ENCODE assay signal across 1 cellular context in the genomic region with DNA sequence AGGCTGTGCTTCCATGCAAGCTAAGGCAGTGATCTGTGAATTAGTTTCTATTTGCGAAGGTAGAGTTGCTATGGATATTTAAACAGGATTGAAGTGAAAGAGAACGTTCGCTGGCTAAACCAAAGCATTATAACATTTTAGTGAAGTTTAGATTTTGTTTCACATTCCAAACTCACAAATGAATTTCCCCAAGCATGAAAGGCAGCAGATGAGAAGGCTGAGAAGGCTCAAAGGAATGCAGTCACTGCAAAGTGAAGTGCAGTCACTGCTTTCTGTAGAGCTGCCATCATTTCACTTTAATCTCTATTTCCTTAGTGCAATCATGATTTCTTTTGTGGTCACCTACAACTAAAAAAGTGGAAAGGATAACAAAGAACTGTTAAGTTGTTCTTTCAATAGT.
TF ChIP-seq lines count a peak whose summit lies in the region.

No MANE protein-coding gene starts in this region.

TF ChIP-seq in GM23338, 12 proteins besides CTCF, POLR2A, EP300 and RAD21 (continued from another document):
- TF ChIP-seq, protein P1, sequence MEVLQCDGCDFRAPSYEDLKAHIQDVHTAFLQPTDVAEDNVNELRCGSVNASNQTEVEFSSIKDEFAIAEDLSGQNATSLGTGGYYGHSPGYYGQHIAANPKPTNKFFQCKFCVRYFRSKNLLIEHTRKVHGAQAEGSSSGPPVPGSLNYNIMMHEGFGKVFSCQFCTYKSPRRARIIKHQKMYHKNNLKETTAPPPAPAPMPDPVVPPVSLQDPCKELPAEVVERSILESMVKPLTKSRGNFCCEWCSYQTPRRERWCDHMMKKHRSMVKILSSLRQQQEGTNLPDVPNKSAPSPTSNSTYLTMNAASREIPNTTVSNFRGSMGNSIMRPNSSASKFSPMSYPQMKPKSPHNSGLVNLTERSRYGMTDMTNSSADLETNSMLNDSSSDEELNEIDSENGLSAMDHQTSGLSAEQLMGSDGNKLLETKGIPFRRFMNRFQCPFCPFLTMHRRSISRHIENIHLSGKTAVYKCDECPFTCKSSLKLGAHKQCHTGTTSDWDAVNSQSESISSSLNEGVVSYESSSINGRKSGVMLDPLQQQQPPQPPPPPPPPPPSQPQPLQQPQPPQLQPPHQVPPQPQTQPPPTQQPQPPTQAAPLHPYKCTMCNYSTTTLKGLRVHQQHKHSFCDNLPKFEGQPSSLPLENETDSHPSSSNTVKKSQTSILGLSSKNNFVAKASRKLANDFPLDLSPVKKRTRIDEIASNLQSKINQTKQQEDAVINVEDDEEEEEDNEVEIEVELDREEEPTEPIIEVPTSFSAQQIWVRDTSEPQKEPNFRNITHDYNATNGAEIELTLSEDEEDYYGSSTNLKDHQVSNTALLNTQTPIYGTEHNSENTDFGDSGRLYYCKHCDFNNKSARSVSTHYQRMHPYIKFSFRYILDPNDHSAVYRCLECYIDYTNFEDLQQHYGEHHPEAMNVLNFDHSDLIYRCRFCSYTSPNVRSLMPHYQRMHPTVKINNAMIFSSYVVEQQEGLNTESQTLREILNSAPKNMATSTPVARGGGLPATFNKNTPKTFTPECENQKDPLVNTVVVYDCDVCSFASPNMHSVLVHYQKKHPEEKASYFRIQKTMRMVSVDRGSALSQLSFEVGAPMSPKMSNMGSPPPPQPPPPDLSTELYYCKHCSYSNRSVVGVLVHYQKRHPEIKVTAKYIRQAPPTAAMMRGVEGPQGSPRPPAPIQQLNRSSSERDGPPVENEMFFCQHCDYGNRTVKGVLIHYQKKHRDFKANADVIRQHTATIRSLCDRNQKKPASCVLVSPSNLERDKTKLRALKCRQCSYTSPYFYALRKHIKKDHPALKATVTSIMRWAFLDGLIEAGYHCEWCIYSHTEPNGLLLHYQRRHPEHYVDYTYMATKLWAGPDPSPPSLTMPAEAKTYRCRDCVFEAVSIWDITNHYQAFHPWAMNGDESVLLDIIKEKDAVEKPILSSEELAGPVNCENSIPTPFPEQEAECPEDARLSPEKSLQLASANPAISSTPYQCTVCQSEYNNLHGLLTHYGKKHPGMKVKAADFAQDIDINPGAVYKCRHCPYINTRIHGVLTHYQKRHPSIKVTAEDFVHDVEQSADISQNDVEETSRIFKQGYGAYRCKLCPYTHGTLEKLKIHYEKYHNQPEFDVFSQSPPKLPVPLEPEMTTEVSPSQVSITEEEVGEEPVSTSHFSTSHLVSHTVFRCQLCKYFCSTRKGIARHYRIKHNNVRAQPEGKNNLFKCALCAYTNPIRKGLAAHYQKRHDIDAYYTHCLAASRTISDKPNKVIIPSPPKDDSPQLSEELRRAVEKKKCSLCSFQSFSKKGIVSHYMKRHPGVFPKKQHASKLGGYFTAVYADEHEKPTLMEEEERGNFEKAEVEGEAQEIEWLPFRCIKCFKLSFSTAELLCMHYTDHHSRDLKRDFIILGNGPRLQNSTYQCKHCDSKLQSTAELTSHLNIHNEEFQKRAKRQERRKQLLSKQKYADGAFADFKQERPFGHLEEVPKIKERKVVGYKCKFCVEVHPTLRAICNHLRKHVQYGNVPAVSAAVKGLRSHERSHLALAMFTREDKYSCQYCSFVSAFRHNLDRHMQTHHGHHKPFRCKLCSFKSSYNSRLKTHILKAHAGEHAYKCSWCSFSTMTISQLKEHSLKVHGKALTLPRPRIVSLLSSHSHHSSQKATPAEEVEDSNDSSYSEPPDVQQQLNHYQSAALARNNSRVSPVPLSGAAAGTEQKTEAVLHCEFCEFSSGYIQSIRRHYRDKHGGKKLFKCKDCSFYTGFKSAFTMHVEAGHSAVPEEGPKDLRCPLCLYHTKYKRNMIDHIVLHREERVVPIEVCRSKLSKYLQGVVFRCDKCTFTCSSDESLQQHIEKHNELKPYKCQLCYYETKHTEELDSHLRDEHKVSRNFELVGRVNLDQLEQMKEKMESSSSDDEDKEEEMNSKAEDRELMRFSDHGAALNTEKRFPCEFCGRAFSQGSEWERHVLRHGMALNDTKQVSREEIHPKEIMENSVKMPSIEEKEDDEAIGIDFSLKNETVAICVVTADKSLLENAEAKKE (CRISPR knock-in tag; IDR thresholded peaks at IDR 0.05): no peak
- TF ChIP-seq STAT1 (IDR thresholded peaks at IDR 0.05; ENCODE audit: unreplicated experiment) (no peak), CREB1 (CRISPR knock-in tag; IDR thresholded peaks at IDR 0.05; ENCODE audit: low read depth) (no peak)
TF ChIP-seq in GM23338: peak in this region for 0.
